9 cellular contexts compared by ENCODE assay signal in the genomic region with DNA sequence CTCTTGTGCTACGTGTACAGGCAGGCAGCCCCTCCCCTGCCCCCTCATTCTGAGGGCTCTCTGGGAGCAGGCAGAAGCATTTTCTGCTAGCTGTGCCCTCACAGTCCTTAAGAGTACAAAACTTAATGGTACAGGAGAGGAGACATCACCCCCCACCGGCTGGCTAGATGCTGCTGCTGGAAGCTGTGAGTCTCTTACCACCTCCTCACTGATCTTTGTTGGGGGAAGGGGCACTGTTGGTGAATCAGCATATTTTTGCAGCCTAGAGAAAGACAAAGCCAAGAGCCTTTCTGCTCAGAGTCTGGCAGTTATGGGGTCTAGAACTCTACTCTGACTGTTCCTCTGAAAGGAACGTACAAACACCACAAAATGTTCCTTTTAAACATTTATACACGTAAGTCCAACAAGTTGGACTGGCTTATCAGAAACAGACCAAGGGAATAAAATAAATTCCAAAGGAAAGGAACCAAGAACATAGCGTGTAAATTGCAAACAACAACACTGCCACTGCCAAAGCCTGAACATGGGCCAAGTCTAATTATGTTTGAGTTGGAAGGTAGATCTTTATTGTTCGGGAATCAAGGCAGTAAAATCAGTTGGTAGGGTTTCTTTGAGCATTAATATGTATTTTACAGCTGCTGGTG. TPM values are rescaled to one million over a fixed set of nuclear protein-coding genes. Genes with fewer than 3 reads are reported as not detected.
DNase-seq lines count a peak whose midpoint lies in the region; ATAC-seq, FAIRE-seq and TF ChIP-seq lines count a peak whose summit lies in the region.
"Had no signal": no experiment of that assay in that cellular context is flagged by ENCODE, and none has a peak within 500 bp of the region (broad histone marks: within the 10 kb centered on the region; RNA-seq: fewer than 3 reads in every experiment).

No MANE protein-coding gene starts in this region.

- TF ChIP-seq CTCF in GM23338 (conservative IDR thresholded peaks at IDR 0.05; ENCODE audit: low read depth in 2 of 2) (no peak), fibroblast of villous mesenchyme (IDR thresholded peaks at IDR 0.05; ENCODE audit: insufficient read depth, low read depth, low read length) (no peak)

- peaks cover 22% of the 10 kb centered on the region; the same call in 1 of the 2 replicates for H4K20me1 ChIP-seq in GM23338 (replicated peaks; ENCODE audit: insufficient read depth)

- H3K4me3 ChIP-seq in GM23338: 0 out of 2 replicates have a peak overlapping the region, but pooled peaks have one; percentile 21
- H3K4me3 ChIP-seq in fibroblast of villous mesenchyme (ENCODE audit: low read depth, low read length): no peak overlapping the region

- no peaks in the 10 kb centered on the region; the same call in 1 of the 2 replicates for H3F3A ChIP-seq in GM23338 (replicated peaks; ENCODE audit: low read depth)

- H3K79me2 ChIP-seq in GM23338 (replicated peaks; ENCODE audit: insufficient read depth): peaks cover 14% of the 10 kb centered on the region

- no peaks in the 10 kb centered on the region for H3K9me3 Mint-ChIP-seq in GM23338
- H3K9me3 Mint-ChIP-seq: activated naive CD8-positive, alpha-beta T cell treated with anti-CD3 and anti-CD28 coated beads, Interleukin-2, amount 10 ng/mL, durations not matched to agents 7 days and 5 days had no signal

- peaks cover 7% of the 10 kb centered on the region; the same call in 2 of the 3 replicates for H3K36me3 Mint-ChIP-seq in GM23338 (ENCODE audit: low read depth)

- ATAC-seq in GM23338 (peak; percentile 88), GM19023 (IDR thresholded peaks at IDR 0.05; ENCODE audit: unreplicated experiment) (no peak), GM18511 (IDR thresholded peaks at IDR 0.05; ENCODE audit: unreplicated experiment) (no peak)

- H3K4me2 ChIP-seq in GM23338: peak overlapping the region; percentile 57

- peaks cover 16% of the 10 kb centered on the region for H3K4me1 ChIP-seq in GM23338 (ENCODE audit: insufficient read depth)

- peak overlapping the region; percentile 46 for H3K4me3 Mint-ChIP-seq in GM23338
- H3K4me3 Mint-ChIP-seq: activated naive CD8-positive, alpha-beta T cell treated with anti-CD3 and anti-CD28 coated beads, Interleukin-2, amount 10 ng/mL, durations not matched to agents 7 days and 5 days had no signal

- no peak for TF ChIP-seq POLR2A in H54 (IDR thresholded peaks at IDR 0.05; ENCODE audit: low read depth, low read length)

- H3K27ac Mint-ChIP-seq in GM23338: peak overlapping the region; percentile 96
- H3K27ac Mint-ChIP-seq: activated naive CD8-positive, alpha-beta T cell treated with anti-CD3 and anti-CD28 coated beads, Interleukin-2, amount 10 ng/mL, durations not matched to agents 7 days and 5 days had no signal

- no peaks in the 10 kb centered on the region for H3K9me2 ChIP-seq in GM23338 (ENCODE audit: insufficient read depth)

- H3K27me3 Mint-ChIP-seq in GM23338 (ENCODE audit: insufficient read depth, low read depth, poor library complexity): no peaks in the 10 kb centered on the region
- H3K27me3 Mint-ChIP-seq: activated naive CD8-positive, alpha-beta T cell treated with anti-CD3 and anti-CD28 coated beads, Interleukin-2, amount 10 ng/mL, durations not matched to agents 7 days and 5 days had no signal

- H3K27me3 ChIP-seq in GM23338 (ENCODE audit: insufficient read depth): no peaks in the 10 kb centered on the region

- H2AFZ ChIP-seq in GM23338: no peak overlapping the region

- H3K36me3 ChIP-seq in GM23338 (ENCODE audit: insufficient read depth): no peaks in the 10 kb centered on the region

- FAIRE-seq in H54 (lab: Jason Lieb, UNC): no peak

- peak overlapping the region; percentile 6; the same call in 1 of the 2 replicates for H3K27ac ChIP-seq in GM23338 (ENCODE audit: low read depth)

- DNase-seq in GM23338 (ENCODE audit: low spot score) (peak; percentile 62), OCI-M1 (lab: John Stamatoyannopoulos, UW) (peak; percentile 83), fibroblast of villous mesenchyme (ENCODE audit: low read depth) (peak; percentile 26), pulmonary artery endothelial cell (ENCODE audit: low read depth, low spot score) (peak; percentile 29), H54 (ENCODE audit: insufficient read length, low spot score) (no peak), inferior parietal cortex (ENCODE audit: extremely low spot score) (no peak)
- DNase-seq: activated naive CD8-positive, alpha-beta T cell treated with anti-CD3 and anti-CD28 coated beads, Interleukin-2, amount 10 ng/mL, durations not matched to agents 7 days and 5 days had no signal

- peaks cover 28% of the 10 kb centered on the region for H3K4me1 Mint-ChIP-seq in GM23338

TF ChIP-seq in GM23338, 12 proteins besides CTCF, POLR2A, EP300 and RAD21 (continues in another document):
- TF ChIP-seq JUNB (IDR thresholded peaks at IDR 0.05; ENCODE audit: unreplicated experiment) (no peak), STAT1 (IDR thresholded peaks at IDR 0.05; ENCODE audit: unreplicated experiment) (no peak)
- TF ChIP-seq, protein P1, sequence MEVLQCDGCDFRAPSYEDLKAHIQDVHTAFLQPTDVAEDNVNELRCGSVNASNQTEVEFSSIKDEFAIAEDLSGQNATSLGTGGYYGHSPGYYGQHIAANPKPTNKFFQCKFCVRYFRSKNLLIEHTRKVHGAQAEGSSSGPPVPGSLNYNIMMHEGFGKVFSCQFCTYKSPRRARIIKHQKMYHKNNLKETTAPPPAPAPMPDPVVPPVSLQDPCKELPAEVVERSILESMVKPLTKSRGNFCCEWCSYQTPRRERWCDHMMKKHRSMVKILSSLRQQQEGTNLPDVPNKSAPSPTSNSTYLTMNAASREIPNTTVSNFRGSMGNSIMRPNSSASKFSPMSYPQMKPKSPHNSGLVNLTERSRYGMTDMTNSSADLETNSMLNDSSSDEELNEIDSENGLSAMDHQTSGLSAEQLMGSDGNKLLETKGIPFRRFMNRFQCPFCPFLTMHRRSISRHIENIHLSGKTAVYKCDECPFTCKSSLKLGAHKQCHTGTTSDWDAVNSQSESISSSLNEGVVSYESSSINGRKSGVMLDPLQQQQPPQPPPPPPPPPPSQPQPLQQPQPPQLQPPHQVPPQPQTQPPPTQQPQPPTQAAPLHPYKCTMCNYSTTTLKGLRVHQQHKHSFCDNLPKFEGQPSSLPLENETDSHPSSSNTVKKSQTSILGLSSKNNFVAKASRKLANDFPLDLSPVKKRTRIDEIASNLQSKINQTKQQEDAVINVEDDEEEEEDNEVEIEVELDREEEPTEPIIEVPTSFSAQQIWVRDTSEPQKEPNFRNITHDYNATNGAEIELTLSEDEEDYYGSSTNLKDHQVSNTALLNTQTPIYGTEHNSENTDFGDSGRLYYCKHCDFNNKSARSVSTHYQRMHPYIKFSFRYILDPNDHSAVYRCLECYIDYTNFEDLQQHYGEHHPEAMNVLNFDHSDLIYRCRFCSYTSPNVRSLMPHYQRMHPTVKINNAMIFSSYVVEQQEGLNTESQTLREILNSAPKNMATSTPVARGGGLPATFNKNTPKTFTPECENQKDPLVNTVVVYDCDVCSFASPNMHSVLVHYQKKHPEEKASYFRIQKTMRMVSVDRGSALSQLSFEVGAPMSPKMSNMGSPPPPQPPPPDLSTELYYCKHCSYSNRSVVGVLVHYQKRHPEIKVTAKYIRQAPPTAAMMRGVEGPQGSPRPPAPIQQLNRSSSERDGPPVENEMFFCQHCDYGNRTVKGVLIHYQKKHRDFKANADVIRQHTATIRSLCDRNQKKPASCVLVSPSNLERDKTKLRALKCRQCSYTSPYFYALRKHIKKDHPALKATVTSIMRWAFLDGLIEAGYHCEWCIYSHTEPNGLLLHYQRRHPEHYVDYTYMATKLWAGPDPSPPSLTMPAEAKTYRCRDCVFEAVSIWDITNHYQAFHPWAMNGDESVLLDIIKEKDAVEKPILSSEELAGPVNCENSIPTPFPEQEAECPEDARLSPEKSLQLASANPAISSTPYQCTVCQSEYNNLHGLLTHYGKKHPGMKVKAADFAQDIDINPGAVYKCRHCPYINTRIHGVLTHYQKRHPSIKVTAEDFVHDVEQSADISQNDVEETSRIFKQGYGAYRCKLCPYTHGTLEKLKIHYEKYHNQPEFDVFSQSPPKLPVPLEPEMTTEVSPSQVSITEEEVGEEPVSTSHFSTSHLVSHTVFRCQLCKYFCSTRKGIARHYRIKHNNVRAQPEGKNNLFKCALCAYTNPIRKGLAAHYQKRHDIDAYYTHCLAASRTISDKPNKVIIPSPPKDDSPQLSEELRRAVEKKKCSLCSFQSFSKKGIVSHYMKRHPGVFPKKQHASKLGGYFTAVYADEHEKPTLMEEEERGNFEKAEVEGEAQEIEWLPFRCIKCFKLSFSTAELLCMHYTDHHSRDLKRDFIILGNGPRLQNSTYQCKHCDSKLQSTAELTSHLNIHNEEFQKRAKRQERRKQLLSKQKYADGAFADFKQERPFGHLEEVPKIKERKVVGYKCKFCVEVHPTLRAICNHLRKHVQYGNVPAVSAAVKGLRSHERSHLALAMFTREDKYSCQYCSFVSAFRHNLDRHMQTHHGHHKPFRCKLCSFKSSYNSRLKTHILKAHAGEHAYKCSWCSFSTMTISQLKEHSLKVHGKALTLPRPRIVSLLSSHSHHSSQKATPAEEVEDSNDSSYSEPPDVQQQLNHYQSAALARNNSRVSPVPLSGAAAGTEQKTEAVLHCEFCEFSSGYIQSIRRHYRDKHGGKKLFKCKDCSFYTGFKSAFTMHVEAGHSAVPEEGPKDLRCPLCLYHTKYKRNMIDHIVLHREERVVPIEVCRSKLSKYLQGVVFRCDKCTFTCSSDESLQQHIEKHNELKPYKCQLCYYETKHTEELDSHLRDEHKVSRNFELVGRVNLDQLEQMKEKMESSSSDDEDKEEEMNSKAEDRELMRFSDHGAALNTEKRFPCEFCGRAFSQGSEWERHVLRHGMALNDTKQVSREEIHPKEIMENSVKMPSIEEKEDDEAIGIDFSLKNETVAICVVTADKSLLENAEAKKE (CRISPR knock-in tag; IDR thresholded peaks at IDR 0.05): no peak

RNA-seq across cellular contexts. Expression of a gene that starts 27.2 kb away (rescaled TPM):
- 59.1 and 67.7 TPM in 2 replicates for total RNA-seq in GM23338 (2014; rRNA removed; shearing (Covaris generic))
- polyA plus RNA-seq in GM23338 (2016; fragmentation: Nextera tagmentation; extraction: Ambion mirVana): 38.1 and 40.7 TPM in 2 replicates
- total RNA-seq in fibroblast of villous mesenchyme: 33.2 and 38.4 TPM in 2 replicates
- 52.8 and 64.3 TPM in 2 replicates for total RNA-seq in pulmonary artery endothelial cell

RNA-seq across cellular contexts. Expression of a gene that starts 53.0 kb away (rescaled TPM):
- 26.4 and 26.5 TPM in 2 replicates for total RNA-seq in GM23338 (2014; rRNA removed; shearing (Covaris generic))
- 13.6 and 13.8 TPM in 2 replicates for polyA plus RNA-seq in GM23338 (2016; fragmentation: Nextera tagmentation; extraction: Ambion mirVana)
- 9.7 and 11.7 TPM in 2 replicates for total RNA-seq in fibroblast of villous mesenchyme
- total RNA-seq in pulmonary artery endothelial cell: 14.3 and 21.1 TPM in 2 replicates

Comparison
In these comparisons a context has a peak if more than half of its experiments do, and no peak if none do; other contexts are left out.
1. DNase-seq: peak in GM23338 (single experiment), OCI-M1 (single experiment), fibroblast of villous mesenchyme (single experiment) and pulmonary artery endothelial cell (single experiment); none in H54 (single experiment) and inferior parietal cortex (single experiment).